Comparison of ENCODE assay signal across 29 cellular contexts in genomic region chr5:29460946-29461538, GRCh38.
"Had no signal": no experiment of that assay in that cellular context is flagged by ENCODE, and none has a peak within 500 bp of the region (broad histone marks: within the 10 kb centered on the region; RNA-seq: fewer than 3 reads in every experiment).

No MANE protein-coding gene starts in this region.

- H3K4me3 ChIP-seq: ascending aorta, breast epithelium, cardiac muscle cell, colonic mucosa had no signal

- DNase-seq: activated CD4-positive, alpha-beta memory T cell treated with anti-CD3 and anti-CD28 coated beads for 36 hours; activated CD4-positive, alpha-beta T cell treated with anti-CD3 and anti-CD28 coated beads for 36 hours; activated CD4-positive, alpha-beta T cell treated with anti-CD3 and anti-CD28 coated beads, Interleukin-2, amount 10 ng/mL, durations not matched to agents 24 days and 14 days; activated CD4-positive, CD25-positive, alpha-beta regulatory T cell; activated CD4-positive, CD25-positive, alpha-beta regulatory T cell treated with anti-CD3 and anti-CD28 coated beads, Interleukin-2, amount 50 U/mL, for 72 hours; activated CD8-positive, alpha-beta memory T cell treated with anti-CD3 and anti-CD28 coated beads, Interleukin-2, amount 10 ng/mL, durations not matched to agents 7 days and 5 days; activated CD8-positive, alpha-beta memory T cell treated with anti-CD3 and anti-CD28 coated beads, Interleukin-2, amount 50 U/mL, for 4 hours; activated CD8-positive, alpha-beta T cell treated with anti-CD3 and anti-CD28 coated beads, Interleukin-2, amount 10 ng/mL, durations not matched to agents 7 days and 5 days; activated gamma-delta T cell; activated naive CD4-positive, alpha-beta T cell; activated naive CD4-positive, alpha-beta T cell treated with anti-CD3 and anti-CD28 coated beads, Interleukin-2, amount 10 ng/mL, durations not matched to agents 7 days and 5 days; activated naive CD8-positive, alpha-beta T cell treated with anti-CD3 and anti-CD28 coated beads, Interleukin-2, amount 10 ng/mL, durations not matched to agents 7 days and 5 days; activated T-cell treated with anti-CD3 and anti-CD28 coated beads, Interleukin-2, amount 50 U/mL, for 24 hours; activated T-cell treated with anti-CD3 and anti-CD28 coated beads, Interleukin-2, amount 50 U/mL, for 72 hours; central memory CD4-positive, alpha-beta T cell; cerebellar nuclear complex; colonic mucosa; effector CD8-positive, alpha-beta T cell; foreskin fibroblast; head of caudate nucleus; T-helper 1 cell; T-helper 17 cell had no signal

- H3K4me1 ChIP-seq: ascending aorta, breast epithelium, colonic mucosa had no signal

- H3K27me3 ChIP-seq: ascending aorta, breast epithelium, cardiac muscle cell, colonic mucosa had no signal

- H3K27ac ChIP-seq: ascending aorta, breast epithelium, cardiac muscle cell, colonic mucosa had no signal

- H3K9me3 Mint-ChIP-seq: activated CD4-positive, alpha-beta T cell treated with anti-CD3 and anti-CD28 coated beads, Interleukin-2, amount 10 ng/mL, durations not matched to agents 24 days and 14 days; activated naive CD4-positive, alpha-beta T cell treated with anti-CD3 and anti-CD28 coated beads, Interleukin-2, amount 50 U/mL, for 72 hours; brain had no signal

- ATAC-seq: activated CD4-positive, alpha-beta T cell treated with anti-CD3 and anti-CD28 coated beads for 36 hours; activated CD8-positive, alpha-beta memory T cell treated with anti-CD3 and anti-CD28 coated beads, Interleukin-2, amount 10 ng/mL, durations not matched to agents 7 days and 5 days; activated CD8-positive, alpha-beta T cell treated with anti-CD3 and anti-CD28 coated beads, Interleukin-2, amount 10 ng/mL, durations not matched to agents 7 days and 5 days; activated naive CD4-positive, alpha-beta T cell treated with anti-CD3 and anti-CD28 coated beads, Interleukin-2, amount 50 U/mL, for 72 hours; activated T-cell treated with anti-CD3 and anti-CD28 coated beads, Interleukin-2, amount 50 U/mL, for 72 hours; esophagus mucosa; T-helper 17 cell had no signal

- H3K9me3 ChIP-seq: ascending aorta, breast epithelium, colonic mucosa had no signal

- H3K36me3 ChIP-seq: ascending aorta, breast epithelium, cardiac muscle cell, colonic mucosa had no signal

- H3K27ac Mint-ChIP-seq: activated CD4-positive, alpha-beta memory T cell treated with anti-CD3 and anti-CD28 coated beads for 36 hours; activated CD4-positive, alpha-beta T cell treated with anti-CD3 and anti-CD28 coated beads for 36 hours; activated CD4-positive, alpha-beta T cell treated with anti-CD3 and anti-CD28 coated beads, Interleukin-2, amount 10 ng/mL, durations not matched to agents 24 days and 14 days; activated CD8-positive, alpha-beta memory T cell treated with anti-CD3 and anti-CD28 coated beads, Interleukin-2, amount 10 ng/mL, durations not matched to agents 7 days and 5 days; activated CD8-positive, alpha-beta T cell treated with anti-CD3 and anti-CD28 coated beads, Interleukin-2, amount 10 ng/mL, durations not matched to agents 7 days and 5 days; activated naive CD4-positive, alpha-beta T cell treated with anti-CD3 and anti-CD28 coated beads, Interleukin-2, amount 10 ng/mL, durations not matched to agents 7 days and 5 days; activated naive CD4-positive, alpha-beta T cell treated with anti-CD3 and anti-CD28 coated beads, Interleukin-2, amount 50 U/mL, for 72 hours; activated naive CD8-positive, alpha-beta T cell treated with anti-CD3 and anti-CD28 coated beads, Interleukin-2, amount 10 ng/mL, durations not matched to agents 7 days and 5 days; activated T-cell treated with anti-CD3 and anti-CD28 coated beads, Interleukin-2, amount 50 U/mL, for 24 hours; activated T-cell treated with anti-CD3 and anti-CD28 coated beads, Interleukin-2, amount 50 U/mL, for 72 hours; brain; T-helper 17 cell; T-helper 2 cell treated with Interferon-gamma antibody and Interleukin-4, amounts not matched to agents 5 μg/mL and 100 μg/mL, for 36 hours had no signal

- H3K27me3 Mint-ChIP-seq: activated CD4-positive, alpha-beta memory T cell treated with anti-CD3 and anti-CD28 coated beads for 36 hours; activated CD4-positive, alpha-beta T cell treated with anti-CD3 and anti-CD28 coated beads for 36 hours; activated CD4-positive, alpha-beta T cell treated with anti-CD3 and anti-CD28 coated beads, Interleukin-2, amount 10 ng/mL, durations not matched to agents 24 days and 14 days; activated CD8-positive, alpha-beta memory T cell treated with anti-CD3 and anti-CD28 coated beads, Interleukin-2, amount 10 ng/mL, durations not matched to agents 7 days and 5 days; activated naive CD4-positive, alpha-beta T cell treated with anti-CD3 and anti-CD28 coated beads, Interleukin-2, amount 10 ng/mL, durations not matched to agents 7 days and 5 days; activated naive CD8-positive, alpha-beta T cell treated with anti-CD3 and anti-CD28 coated beads, Interleukin-2, amount 10 ng/mL, durations not matched to agents 7 days and 5 days; activated T-cell treated with anti-CD3 and anti-CD28 coated beads, Interleukin-2, amount 50 U/mL, for 24 hours; brain; T-helper 17 cell had no signal

- H3K4me3 Mint-ChIP-seq: activated CD4-positive, alpha-beta memory T cell treated with anti-CD3 and anti-CD28 coated beads for 36 hours; activated CD4-positive, alpha-beta T cell treated with anti-CD3 and anti-CD28 coated beads for 36 hours; activated CD4-positive, alpha-beta T cell treated with anti-CD3 and anti-CD28 coated beads, Interleukin-2, amount 10 ng/mL, durations not matched to agents 24 days and 14 days; activated CD8-positive, alpha-beta memory T cell treated with anti-CD3 and anti-CD28 coated beads, Interleukin-2, amount 10 ng/mL, durations not matched to agents 7 days and 5 days; activated CD8-positive, alpha-beta T cell treated with anti-CD3 and anti-CD28 coated beads, Interleukin-2, amount 10 ng/mL, durations not matched to agents 7 days and 5 days; activated naive CD4-positive, alpha-beta T cell treated with anti-CD3 and anti-CD28 coated beads, Interleukin-2, amount 10 ng/mL, durations not matched to agents 7 days and 5 days; activated naive CD8-positive, alpha-beta T cell treated with anti-CD3 and anti-CD28 coated beads, Interleukin-2, amount 10 ng/mL, durations not matched to agents 7 days and 5 days; activated T-cell treated with anti-CD3 and anti-CD28 coated beads, Interleukin-2, amount 50 U/mL, for 24 hours; activated T-cell treated with anti-CD3 and anti-CD28 coated beads, Interleukin-2, amount 50 U/mL, for 72 hours; brain; T-helper 17 cell; T-helper 2 cell treated with Interferon-gamma antibody and Interleukin-4, amounts not matched to agents 5 μg/mL and 100 μg/mL, for 36 hours had no signal

- H3K4me1 Mint-ChIP-seq: activated CD4-positive, alpha-beta T cell treated with anti-CD3 and anti-CD28 coated beads for 36 hours; activated CD4-positive, alpha-beta T cell treated with anti-CD3 and anti-CD28 coated beads, Interleukin-2, amount 10 ng/mL, durations not matched to agents 24 days and 14 days; activated CD8-positive, alpha-beta memory T cell treated with anti-CD3 and anti-CD28 coated beads, Interleukin-2, amount 10 ng/mL, durations not matched to agents 7 days and 5 days; activated naive CD4-positive, alpha-beta T cell treated with anti-CD3 and anti-CD28 coated beads, Interleukin-2, amount 10 ng/mL, durations not matched to agents 7 days and 5 days; activated naive CD8-positive, alpha-beta T cell treated with anti-CD3 and anti-CD28 coated beads, Interleukin-2, amount 10 ng/mL, durations not matched to agents 7 days and 5 days; T-helper 17 cell had no signal

- H3K36me3 Mint-ChIP-seq: activated CD4-positive, alpha-beta memory T cell treated with anti-CD3 and anti-CD28 coated beads for 36 hours; activated CD8-positive, alpha-beta memory T cell treated with anti-CD3 and anti-CD28 coated beads, Interleukin-2, amount 10 ng/mL, durations not matched to agents 7 days and 5 days; activated naive CD4-positive, alpha-beta T cell treated with anti-CD3 and anti-CD28 coated beads, Interleukin-2, amount 10 ng/mL, durations not matched to agents 7 days and 5 days; activated naive CD4-positive, alpha-beta T cell treated with anti-CD3 and anti-CD28 coated beads, Interleukin-2, amount 50 U/mL, for 72 hours; activated naive CD8-positive, alpha-beta T cell treated with anti-CD3 and anti-CD28 coated beads, Interleukin-2, amount 10 ng/mL, durations not matched to agents 7 days and 5 days; brain had no signal
